ENCODE assay signal across 8 cellular contexts in genomic region chr9:137130176-137130755, GRCh38. TPM values are rescaled to one million over a fixed set of nuclear protein-coding genes. Genes with fewer than 3 reads are reported as not detected.
DNase-seq lines count a peak whose midpoint lies in the region; ATAC-seq and TF ChIP-seq lines count a peak whose summit lies in the region.

No MANE protein-coding gene starts in this region.

- TF ChIP-seq CTCF in HL-60 (IDR thresholded peaks at IDR 0.05; ENCODE audit: insufficient read depth, low read length) = no peak

- peak overlapping the region; percentile 53 for H3K27ac Mint-ChIP-seq in central memory CD8-positive, alpha-beta T cell (ENCODE audit: low read depth)
- H3K27ac Mint-ChIP-seq in naive B cell = peak overlapping the region in 4 of 6 donors; percentile 56 to 93 (median 71)

- no peak for ATAC-seq in central memory CD8-positive, alpha-beta T cell (replicated peaks; ENCODE audit: extremely low read depth, poor library complexity, severe bottlenecking)
- ATAC-seq in naive B cell (ENCODE audit: low read depth in 2 of 2) = no peak

- DNase-seq in activated CD8-positive, alpha-beta memory T cell treated with anti-CD3 and anti-CD28 coated beads, Interleukin-2, amount 50 U/mL, for 4 hours = peak; percentile 16
- DNase-seq in activated CD8-positive, alpha-beta memory T cell treated with anti-CD3 and anti-CD28 coated beads for 24 hours = no peak
- DNase-seq in HL-60 (ENCODE audit: low read depth in 1 of 2, low spot score in 1 of 2) (no peak), naive B cell (no peak), LoVo (ENCODE audit: low spot score) (no peak), SIG-M5 (lab: John Stamatoyannopoulos, UW) (no peak)
- no peak for DNase-seq in central memory CD8-positive, alpha-beta T cell (ENCODE audit: low spot score in 2 of 2)
- no peak for DNase-seq in activated CD4-positive, CD25-positive, alpha-beta regulatory T cell (lab: John Stamatoyannopoulos, UW)

- no peak overlapping the region for H3K27ac ChIP-seq in HL-60 (replicated peaks)

- H3K27me3 Mint-ChIP-seq in central memory CD8-positive, alpha-beta T cell = peaks cover 17% of the 10 kb centered on the region
- peaks cover 0 to 7% (median 4%) of the 10 kb centered on the region in 3 donors for H3K27me3 Mint-ChIP-seq in naive B cell

- peak overlapping the region; percentile 73 for H3K4me3 Mint-ChIP-seq in central memory CD8-positive, alpha-beta T cell
- H3K4me3 Mint-ChIP-seq in naive B cell = peak overlapping the region; percentile 71 to 94 (median 82)

- peak overlapping the region; percentile 87 for H3K4me3 ChIP-seq in HL-60 (replicated peaks; ENCODE audit: insufficient read depth, low read length)

- H3K9me3 Mint-ChIP-seq in central memory CD8-positive, alpha-beta T cell = no peaks in the 10 kb centered on the region
- peaks cover 0 to 2% (median 0%) of the 10 kb centered on the region in 7 donors for H3K9me3 Mint-ChIP-seq in naive B cell

- H3K36me3 Mint-ChIP-seq in central memory CD8-positive, alpha-beta T cell (ENCODE audit: insufficient read depth) = peaks cover 18% of the 10 kb centered on the region
- H3K36me3 Mint-ChIP-seq in naive B cell = no peaks in the 10 kb centered on the region

- H3K27me3 ChIP-seq in HL-60 (ENCODE audit: insufficient read depth, poor library complexity, severe bottlenecking) = no peaks in the 10 kb centered on the region

- H3K4me1 Mint-ChIP-seq in central memory CD8-positive, alpha-beta T cell = peaks cover 30% of the 10 kb centered on the region
- peaks cover 27 to 38% (median 31%) of the 10 kb centered on the region in 3 donors for H3K4me1 Mint-ChIP-seq in naive B cell

RNA-seq across cellular contexts. Expression of gene GRIN1, which starts 8.7 kb away (rescaled TPM):
- not detected for polyA plus RNA-seq in naive B cell (ENCODE audit: low read depth in 6 of 6)

RNA-seq across cellular contexts. Expression of gene DPP7, which starts 15.7 kb away (rescaled TPM):
- polyA plus RNA-seq in naive B cell (ENCODE audit: low read depth in 6 of 6) = 100 to 1,000 TPM in 4 of 6 donors, 10 to 100 TPM in 2; 71.5 to 142 (median 102) TPM

RNA-seq across cellular contexts. Expression of gene LRRC26, which starts 39.6 kb away (rescaled TPM):
- polyA plus RNA-seq in naive B cell (ENCODE audit: low read depth in 6 of 6) = not detected

RNA-seq across cellular contexts. Expression of gene TMEM210, which starts 41.6 kb away (rescaled TPM):
- not detected for polyA plus RNA-seq in naive B cell (ENCODE audit: low read depth in 6 of 6)

RNA-seq across cellular contexts. Expression of gene MAN1B1, which starts 43.5 kb away (rescaled TPM):
- polyA plus RNA-seq in naive B cell (ENCODE audit: low read depth in 6 of 6) = 10 to 100 TPM; 19.6 to 30.4 (median 24.3) TPM
